ENCODE assay signal across 8 cellular contexts in the genomic region with DNA sequence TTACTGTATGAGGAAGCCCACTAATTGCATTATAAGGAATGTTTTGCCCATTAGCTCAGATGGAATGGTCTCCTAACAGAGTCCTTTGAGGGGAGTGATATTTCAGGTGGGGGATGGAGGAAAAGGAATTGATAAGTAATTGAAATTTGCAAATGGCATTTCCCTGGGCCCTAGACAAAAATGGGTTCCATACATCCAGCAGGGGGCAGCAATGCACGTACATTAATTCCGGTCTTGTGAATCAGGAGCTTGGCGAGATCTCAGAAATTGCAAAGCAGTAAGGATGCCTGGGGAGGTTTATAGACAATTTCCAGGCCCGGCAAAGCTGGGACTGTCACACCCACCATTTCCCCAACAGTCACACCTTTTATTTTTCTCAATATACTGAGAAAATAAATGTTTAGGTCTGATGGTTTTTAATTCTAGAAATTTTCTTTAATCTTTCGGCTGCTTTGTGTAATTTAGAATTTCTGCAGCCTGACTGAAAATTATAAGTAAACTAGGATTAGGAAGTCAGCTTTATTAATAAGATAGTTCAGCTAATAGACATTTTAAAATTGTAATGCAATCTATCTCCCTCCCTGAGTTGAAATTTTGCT.
DNase-seq lines count a peak whose midpoint lies in the region; ATAC-seq and TF ChIP-seq lines count a peak whose summit lies in the region.

No MANE protein-coding gene starts in this region.

- no peaks in the 10 kb centered on the region for H3K36me3 ChIP-seq in HEK293 (ENCODE audit: control insufficient read depth in 2 of 2, insufficient read depth in 1 of 2, low read length in 2 of 2)

- CTCF ChIA-PET in HEK293 (lab: Yijun Ruan, JAX) = interaction anchor here (0.5 to 3.3 kb wide), 29 partner anchors 9 to 1297 kb away, joined by 3 to 41 read pairs (median 3); no protein-coding TSS in a partner anchor

- no peaks in the 10 kb centered on the region for H3K36me3 Mint-ChIP-seq in activated T-helper 17 cell treated with anti-CD3 and anti-CD28 coated beads, Interleukin-2, amount 50 U/mL, for 72 hours (ENCODE audit: low read depth)

- H3K4me3 ChIP-seq in HEK293 (ENCODE audit: low read depth, low read length) (no peak overlapping the region), fibroblast of pulmonary artery (replicated peaks; ENCODE audit: low read depth, low read length) (no peak overlapping the region)

- H3K27ac Mint-ChIP-seq in activated T-helper 17 cell treated with anti-CD3 and anti-CD28 coated beads, Interleukin-2, amount 50 U/mL, for 72 hours = no peak overlapping the region

- DNase-seq in ELR (ENCODE audit: low read depth) = peak; percentile 83
- DNase-seq in NCI-H2227 treated with DMSO at 0.1 percent for 48 hours (lab: John Stamatoyannopoulos, UW) = peak; percentile 54
- DNase-seq in activated CD4-positive, alpha-beta T cell treated with anti-CD3 and anti-CD28 coated beads, Interleukin-2, amount 50 U/mL, for 1 hour = peak; percentile 10
- peak; percentile 82 for DNase-seq in fibroblast of pulmonary artery (ENCODE audit: low read depth)
- DNase-seq in nucleus accumbens (lab: John Stamatoyannopoulos, UW) = peak in 51 of 56 donors; percentile 3 to 90 (median 44)
- no peak for DNase-seq in DMS114 treated with DMSO at 0.1 percent for 48 hours (lab: John Stamatoyannopoulos, UW; ENCODE audit: unreplicated experiment)

- H3K9me3 Mint-ChIP-seq in activated T-helper 17 cell treated with anti-CD3 and anti-CD28 coated beads, Interleukin-2, amount 50 U/mL, for 72 hours = no peaks in the 10 kb centered on the region

- no peak for ATAC-seq in activated T-helper 17 cell treated with anti-CD3 and anti-CD28 coated beads, Interleukin-2, amount 50 U/mL, for 72 hours (replicated peaks)

- POLR2A ChIA-PET in HEK293 (lab: Yijun Ruan, JAX) = no interaction called here

- no peaks in the 10 kb centered on the region for H3K4me1 ChIP-seq in HEK293 (ENCODE audit: control insufficient read depth, insufficient read depth, low read length)

- H3K27ac ChIP-seq in HEK293 (ENCODE audit: extremely low read depth, low read depth, low read length) = no peak overlapping the region

- H3K9me3 ChIP-seq in HEK293 (ENCODE audit: control insufficient read depth, insufficient read depth, low read depth, low read length) = no peaks in the 10 kb centered on the region

- H3K27me3 Mint-ChIP-seq in activated T-helper 17 cell treated with anti-CD3 and anti-CD28 coated beads, Interleukin-2, amount 50 U/mL, for 72 hours = no peaks in the 10 kb centered on the region

- no peak for TF ChIP-seq CTCF in HEK293 (tag by site-specific recombination; IDR thresholded peaks at IDR 0.05)
- TF ChIP-seq CTCF in fibroblast of pulmonary artery (IDR thresholded peaks at IDR 0.05; ENCODE audit: low read length, missing control alignments) = peak; percentile 68

- no peak overlapping the region for H3K4me3 Mint-ChIP-seq in activated T-helper 17 cell treated with anti-CD3 and anti-CD28 coated beads, Interleukin-2, amount 50 U/mL, for 72 hours

- H3K4me1 Mint-ChIP-seq in activated T-helper 17 cell treated with anti-CD3 and anti-CD28 coated beads, Interleukin-2, amount 50 U/mL, for 72 hours = no peaks in the 10 kb centered on the region

TF ChIP-seq in HEK293, 187 proteins besides CTCF, POLR2A, EP300 and RAD21:
- TF ChIP-seq ZNF654 (tag by site-specific recombination; IDR thresholded peaks at IDR 0.05; ENCODE audit: low read depth) (peak; percentile 71), ZNF292 (tag by site-specific recombination; IDR thresholded peaks at IDR 0.05; ENCODE audit: borderline replicate concordance, low read depth) (no peak)
